Comparison of ENCODE assay signal across 10 cellular contexts in genomic region chr4:28686618-28687017, GRCh38.
A peak's percentile ranks its signal among the peaks of the same experiment; 100 is the strongest.
DNase-seq lines count a peak whose midpoint lies in the region; ATAC-seq and TF ChIP-seq lines count a peak whose summit lies in the region.
"Had no signal": no experiment of that assay in that cellular context is flagged by ENCODE, and none has a peak within 500 bp of the region (broad histone marks: within the 10 kb centered on the region; RNA-seq: fewer than 3 reads in every experiment).

No MANE protein-coding gene starts in this region.

- 63% methylated on average over 1 of the region's 4 CpGs for WGBS in right lobe of liver (ENCODE audit: insufficient coverage, low coverage, low lambda C conversion rate, missing lambda C conversion rate)

- H3K79me2 ChIP-seq in Karpas-422 (ENCODE audit: low read length), result no peaks in the 10 kb centered on the region
- H3K79me2 ChIP-seq: parathyroid adenoma had no signal

- H3K27ac ChIP-seq in Karpas-422 (ENCODE audit: low read length) (no peak overlapping the region), right lobe of liver (no peak overlapping the region), uterus (no peak overlapping the region)
- H3K27ac ChIP-seq: BLaER1 treated with 17β-estradiol and CSF1 and Interleukin-3, amounts not matched to agents 10 nM and 100 nM; parathyroid adenoma had no signal

- H3K27me3 ChIP-seq in Karpas-422 (ENCODE audit: low read length), result no peaks in the 10 kb centered on the region
- no peaks in the 10 kb centered on the region for H3K27me3 ChIP-seq in right lobe of liver
- H3K27me3 ChIP-seq in uterus, result no peaks in the 10 kb centered on the region
- H3K27me3 ChIP-seq: BLaER1 treated with 17β-estradiol and CSF1 and Interleukin-3, amounts not matched to agents 10 nM and 100 nM had no signal

- H2AFZ ChIP-seq in Karpas-422 (ENCODE audit: low read length), result no peak overlapping the region
- H2AFZ ChIP-seq: parathyroid adenoma had no signal

- ATAC-seq in right lobe of liver, result peak; percentile 47 to 75 (median 56)

- DNase-seq in NCI-H1417 (lab: John Stamatoyannopoulos, UW) (peak; percentile 11 to 54 (median 18)), NCI-H1417 treated with DMSO at 0.1 percent for 48 hours (lab: John Stamatoyannopoulos, UW) (no peak), Karpas-422 (peak; percentile 60), astrocyte of the spinal cord (ENCODE audit: low read depth, low spot score) (peak; percentile 12), right lobe of liver (peak in 2 of 3 donors; percentile 11 to 47), GF-D8 (lab: John Stamatoyannopoulos, UW) (no peak), uterus (no peak)
- DNase-seq in stimulated activated CD8-positive, alpha-beta memory T cell treated with anti-CD3 and anti-CD28 coated beads, Interleukin-4, amount 100 ng/mL, for 48 hours, result no peak

- H3K4me1 ChIP-seq in Karpas-422 (ENCODE audit: low read length) (no peaks in the 10 kb centered on the region), right lobe of liver (no peaks in the 10 kb centered on the region), uterus (no peaks in the 10 kb centered on the region)
- H3K4me1 ChIP-seq: BLaER1 treated with 17β-estradiol and CSF1 and Interleukin-3, amounts not matched to agents 10 nM and 100 nM; parathyroid adenoma had no signal

- no peaks in the 10 kb centered on the region for H4K20me1 ChIP-seq in Karpas-422 (ENCODE audit: insufficient read depth, low read depth, low read length)
- H4K20me1 ChIP-seq: BLaER1 treated with 17β-estradiol and CSF1 and Interleukin-3, amounts not matched to agents 10 nM and 100 nM had no signal

- no peaks in the 10 kb centered on the region for H3K9me2 ChIP-seq in Karpas-422 (replicated peaks; ENCODE audit: insufficient read depth, low read length)

- in situ Hi-C loops in astrocyte of the spinal cord (cut with HindIII; ENCODE audit: low sequenced_read_pairs), result no loop called here

- no peak overlapping the region for H3K4me2 ChIP-seq in Karpas-422 (ENCODE audit: low read depth, low read length, poor library complexity, severe bottlenecking)
- H3K4me2 ChIP-seq: BLaER1 treated with 17β-estradiol and CSF1 and Interleukin-3, amounts not matched to agents 10 nM and 100 nM had no signal

- H3K9me3 ChIP-seq in Karpas-422 (ENCODE audit: low read length) (peaks cover 15% of the 10 kb centered on the region; the same call in 1 of the 2 replicates), right lobe of liver (no peaks in the 10 kb centered on the region), uterus (no peaks in the 10 kb centered on the region)
- H3K9me3 ChIP-seq: BLaER1 treated with 17β-estradiol and CSF1 and Interleukin-3, amounts not matched to agents 10 nM and 100 nM had no signal

- no peaks in the 10 kb centered on the region for H3K36me3 ChIP-seq in Karpas-422 (ENCODE audit: insufficient read depth, low read length)
- no peaks in the 10 kb centered on the region for H3K36me3 ChIP-seq in right lobe of liver
- H3K36me3 ChIP-seq in uterus, result no peaks in the 10 kb centered on the region
- H3K36me3 ChIP-seq: BLaER1 treated with 17β-estradiol and CSF1 and Interleukin-3, amounts not matched to agents 10 nM and 100 nM had no signal

- intact Hi-C loops in right lobe of liver (cut with DNase I) (no loop called here), uterus (cut with DNase I; ENCODE audit: low total_unique reads) (no loop called here)

- TF ChIP-seq POLR2A in right lobe of liver (IDR thresholded peaks at IDR 0.05), result no peak
- TF ChIP-seq POLR2A in uterus (IDR thresholded peaks at IDR 0.05), result no peak

- no peak overlapping the region for H3K9ac ChIP-seq in Karpas-422 (ENCODE audit: low read length)
- H3K9ac ChIP-seq: BLaER1 treated with 17β-estradiol and CSF1 and Interleukin-3, amounts not matched to agents 10 nM and 100 nM; parathyroid adenoma had no signal

- H3K4me3 ChIP-seq in Karpas-422 (ENCODE audit: low read length) (no peak overlapping the region), astrocyte of the spinal cord (ENCODE audit: low read depth, low read length) (no peak overlapping the region), right lobe of liver (no peak overlapping the region), uterus (no peak overlapping the region)
- H3K4me3 ChIP-seq: BLaER1 treated with 17β-estradiol and CSF1 and Interleukin-3, amounts not matched to agents 10 nM and 100 nM had no signal

- TF ChIP-seq CTCF in astrocyte of the spinal cord (IDR thresholded peaks at IDR 0.05; ENCODE audit: low read depth, low read length) (peak; percentile 59), right lobe of liver (IDR thresholded peaks at IDR 0.05) (peak in 2 of 4 donors; percentile 30 to 52), uterus (IDR thresholded peaks at IDR 0.05) (no peak)

Comparison
In these comparisons a context has a peak if more than half of its experiments do, and no peak if none do; other contexts are left out.
1. DNase-seq: peak in NCI-H1417 (3 of 3), Karpas-422 (single experiment), astrocyte of the spinal cord (single experiment) and right lobe of liver (2 of 3); none in NCI-H1417 treated with DMSO at 0.1 percent for 48 hours (single experiment), GF-D8 (single experiment), uterus (0 of 2) and stimulated activated CD8-positive, alpha-beta memory T cell treated with anti-CD3 and anti-CD28 coated beads, Interleukin-4, amount 100 ng/mL, for 48 hours (single experiment).